Comparison of ENCODE assay signal across 34 cellular contexts in genomic region chr2:138296365-138296764, GRCh38.
"Had no signal": no experiment of that assay in that cellular context is flagged by ENCODE, and none has a peak within 500 bp of the region (broad histone marks: within the 10 kb centered on the region; RNA-seq: fewer than 3 reads in every experiment).

No MANE protein-coding gene starts in this region.

- H3K4me3 ChIP-seq: MG63 had no signal

- H3K36me3 ChIP-seq: MG63 had no signal

- H3K27me3 ChIP-seq: MG63 had no signal

- DNase-seq: Karpas-422, Kasumi-1, MG63, MM.1S, MV-4-11, NCI-H1048, NCI-H1092, NCI-H1092 treated with DMSO at 0.1 percent for 48 hours, NCI-H1105, NCI-H1105 treated with DMSO at 0.1 percent for 48 hours, NCI-H1417, NCI-H1417 treated with DMSO at 0.1 percent for 48 hours, NCI-H1436, NCI-H1436 treated with DMSO at 0.1 percent for 48 hours, NCI-H146, NCI-H1694, NCI-H1694 treated with DMSO at 0.1 percent for 48 hours, NCI-H187, NCI-H187 treated with DMSO at 0.1 percent for 48 hours, NCI-H1930, NCI-H2029, NCI-H2029 treated with DMSO at 0.1 percent for 48 hours, NCI-H2081, NCI-H2081 treated with DMSO at 0.1 percent for 48 hours, NCI-H2107, NCI-H2171, NCI-H2171 treated with DMSO at 0.1 percent for 48 hours, NCI-H2227 treated with DMSO at 0.1 percent for 48 hours, NCI-H226, NCI-H345, NCI-H446, NCI-H446 treated with DMSO at 0.1 percent for 48 hours, NCI-H510A, NCI-H510A treated with DMSO at 0.1 percent for 48 hours had no signal

- H3K9me3 ChIP-seq: MG63 had no signal
